Comparison of ENCODE assay signal across 8 cellular contexts in the genomic region with DNA sequence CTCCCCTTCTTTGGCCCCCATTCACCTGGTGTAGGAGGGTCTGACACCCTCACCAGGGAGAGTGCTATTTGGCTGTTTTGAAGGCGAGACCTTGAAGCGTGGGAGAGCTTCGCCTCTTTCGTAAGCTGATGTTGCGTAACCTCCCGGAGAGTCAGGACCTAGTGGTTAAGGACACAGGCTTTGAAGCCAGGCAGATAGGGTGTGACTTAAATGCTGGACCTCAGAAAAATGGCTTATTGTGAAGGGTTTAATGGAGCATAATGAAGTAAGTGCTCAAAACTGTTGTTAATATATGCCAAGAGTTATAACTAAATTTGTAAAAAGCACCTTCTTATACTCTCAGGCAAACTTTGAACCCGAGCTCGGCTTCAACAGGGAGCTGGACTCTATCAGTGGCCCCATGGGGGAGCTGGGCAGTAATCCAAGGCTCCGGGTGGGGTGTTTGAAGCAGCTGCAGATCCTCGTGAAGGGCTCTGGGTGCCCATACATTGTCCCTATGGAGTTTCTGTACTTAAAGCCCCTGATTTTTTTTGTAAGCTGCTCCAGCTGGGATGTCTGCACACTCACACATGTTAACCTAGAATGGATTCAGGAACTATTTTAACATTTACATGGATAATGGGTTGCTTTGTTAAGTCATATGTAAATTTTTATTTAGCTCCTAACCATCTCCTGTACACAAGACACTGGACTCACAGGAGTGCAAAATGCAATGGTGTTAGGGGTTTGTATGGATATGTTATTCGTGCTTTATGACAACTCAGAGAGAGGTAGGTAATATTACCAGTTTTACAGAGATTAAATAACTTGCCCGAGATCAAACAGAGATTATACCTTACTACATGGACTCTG. TPM values are rescaled to one million over a fixed set of nuclear protein-coding genes. Genes with fewer than 3 reads are reported as not detected.
A peak's percentile ranks its signal among the peaks of the same experiment; 100 is the strongest.
DNase-seq lines count a peak whose midpoint lies in the region; ATAC-seq, FAIRE-seq and TF ChIP-seq lines count a peak whose summit lies in the region.

No MANE protein-coding gene starts in this region.

- peak; percentile 49 for ATAC-seq in HG03025 (IDR thresholded peaks at IDR 0.05; ENCODE audit: low FRiP score, unreplicated experiment)
- ATAC-seq in pancreas: peak; percentile 96 to 98 (median 97)

- H3K4me3 ChIP-seq in AG04450 (ENCODE audit: low read depth, low read length): peak overlapping the region; percentile 14
- H3K4me3 ChIP-seq in fibroblast of pulmonary artery (replicated peaks; ENCODE audit: low read depth, low read length): peak overlapping the region; percentile 30
- peak overlapping the region in 1 of 4 donors; percentile 6 for H3K4me3 ChIP-seq in pancreas

- POLR2A ChIA-PET in AG04450 (lab: Yijun Ruan, JAX): interaction anchor here (2.2 kb wide), 1 partner anchor 26 kb away, joined by 11 read pairs; the partner anchor contains the start of gene PPFIBP1

- intact Hi-C loops in pancreas (cut with DNase I): no loop called here

- no peaks in the 10 kb centered on the region for H3K27me3 ChIP-seq in AG04450 (ENCODE audit: control insufficient read depth, insufficient read depth, low read length)
- H3K27me3 ChIP-seq in pancreas: no peaks in the 10 kb centered on the region

- H3K4me1 ChIP-seq in pancreas: peaks cover 16 to 31% (median 28%) of the 10 kb centered on the region in 3 donors

- DNase-seq in AG04450 (ENCODE audit: low read depth, low spot score) (peak; percentile 73), SK-MEL-5 (ENCODE audit: low read depth, low spot score) (peak; percentile 92), fibroblast of pulmonary artery (ENCODE audit: low read depth) (peak; percentile 99), pancreas (peak; percentile 62 to 92 (median 80)), GM19238 (ENCODE audit: insufficient read length, low spot score) (no peak), superior temporal gyrus (ENCODE audit: extremely low spot score) (no peak), RKO (ENCODE audit: low spot score) (no peak)

- H3K36me3 ChIP-seq in pancreas: no peaks in the 10 kb centered on the region

- 6% methylated on average over 12 of the region's 12 CpGs for WGBS in pancreas, 2 donors

- H3K27ac ChIP-seq in AG04450 (ENCODE audit: low read depth, low read length): peak overlapping the region; percentile 86
- peak overlapping the region; percentile 39 to 80 (median 56) for H3K27ac ChIP-seq in pancreas

- in situ Hi-C loops in SK-MEL-5 (cut with HindIII; ENCODE audit: low pct_unique_long_range_greater_than_20kb, low sequenced_read_pairs): no loop called here

- FAIRE-seq in pancreas (lab: Jason Lieb, UNC): no peak

- CTCF ChIA-PET in AG04450 (lab: Charles Lee): interaction anchor here (0.5 kb wide), 1 partner anchor 91 kb away, joined by 5 read pairs; no protein-coding TSS in a partner anchor

- H3K9me3 ChIP-seq in AG04450 (ENCODE audit: control insufficient read depth, insufficient read depth, low read length) (no peaks in the 10 kb centered on the region), pancreas (no peaks in the 10 kb centered on the region)

- no peak for TF ChIP-seq CTCF in AG04450 (IDR thresholded peaks at IDR 0.05; ENCODE audit: low read depth, low read length)
- TF ChIP-seq CTCF in fibroblast of pulmonary artery (IDR thresholded peaks at IDR 0.05; ENCODE audit: low read length, missing control alignments): no peak
- no peak for TF ChIP-seq CTCF in pancreas (IDR thresholded peaks at IDR 0.05)

RNA-seq across cellular contexts. Expression of gene PPFIBP1, which starts 26.0 kb away (rescaled TPM):
- polyA plus RNA-seq in AG04450 (2011; rRNA removed) (42.5 and 58.3 TPM in 2 replicates), pancreas (10 to 100 TPM; 12.1 to 12.5 TPM)
- polyA minus RNA-seq in AG04450 (2011; rRNA and poly(A)+ RNA removed): 70.1 and 79.6 TPM in 2 replicates
- total RNA-seq in SK-MEL-5 (2014; rRNA removed; shearing (Covaris generic)): 53.7 and 55.8 TPM in 2 replicates
- 51.2 and 79.8 TPM in 2 replicates for polyA plus RNA-seq in SK-MEL-5 (2015; cell fraction: cytosol; rRNA removed)
- 42.3 and 51.3 TPM in 2 replicates for polyA plus RNA-seq in SK-MEL-5 (2015; cell fraction: nucleus; rRNA removed)
- 10 to 100 TPM; 29.8 to 50.3 (median 34.7) TPM for total RNA-seq in pancreas

Comparison
In these comparisons a context has a peak if more than half of its experiments do, and no peak if none do; other contexts are left out.
1. DNase-seq: peak in AG04450 (single experiment), SK-MEL-5 (single experiment), fibroblast of pulmonary artery (single experiment) and pancreas (6 of 6); none in GM19238 (single experiment), superior temporal gyrus (single experiment) and RKO (single experiment).